In the genomic region with DNA sequence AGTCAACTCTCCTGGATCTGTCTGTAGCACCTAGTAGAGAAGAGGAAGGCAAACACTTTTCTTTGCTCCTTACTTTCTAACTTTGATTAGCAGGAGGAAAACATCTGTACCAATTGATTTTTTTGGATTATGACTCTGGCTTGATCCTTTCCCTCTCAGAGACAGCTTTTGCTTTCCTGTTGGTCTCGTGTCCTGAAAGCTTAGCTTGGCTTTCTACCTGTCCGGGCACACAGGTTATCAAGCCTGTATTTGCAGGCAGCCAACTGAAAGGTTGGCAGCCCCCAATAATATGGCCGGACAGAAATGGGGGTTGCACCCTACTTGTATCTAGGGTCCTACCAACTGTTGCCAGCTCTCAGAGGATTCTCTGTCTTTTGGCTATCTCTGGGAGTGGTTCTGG, we compare ENCODE assay signal across 20 cellular contexts.
"Had no signal": no experiment of that assay in that cellular context is flagged by ENCODE, and none has a peak within 500 bp of the region (broad histone marks: within the 10 kb centered on the region; RNA-seq: fewer than 3 reads in every experiment).

No MANE protein-coding gene starts in this region.

- H3K27me3 ChIP-seq: colonic mucosa, foreskin keratinocyte, stomach had no signal

- H3K36me3 Mint-ChIP-seq: type B pancreatic cell had no signal

- H3K27me3 Mint-ChIP-seq: type B pancreatic cell had no signal

- H3K36me3 ChIP-seq: colonic mucosa, stomach, thoracic aorta had no signal

- H3K4me1 Mint-ChIP-seq: endodermal cell, nephron had no signal

- DNase-seq: dermis blood vessel endothelial cell; effector CD4-positive, alpha-beta T cell; endodermal cell; erythroblast; foreskin keratinocyte; mammary epithelial cell; occipital lobe; psoas muscle; retina; stimulated activated CD4-positive, alpha-beta T cell treated with anti-CD3 and anti-CD28 coated beads, Interleukin-2, amount 100 ng/mL, for 24 hours; stimulated activated CD4-positive, alpha-beta T cell treated with anti-CD3 and anti-CD28 coated beads, Interleukin-4, amount 100 ng/mL, for 4 hours; stimulated activated naive CD4-positive, alpha-beta T cell; stomach; substantia nigra had no signal

- H3K4me3 Mint-ChIP-seq: endodermal cell, nephron, type B pancreatic cell had no signal

- H3K4me1 ChIP-seq: colonic mucosa, foreskin keratinocyte, psoas muscle had no signal

- H3K9me3 ChIP-seq: colonic mucosa, psoas muscle, stomach, thoracic aorta had no signal

- H3K27ac ChIP-seq: colonic mucosa, foreskin keratinocyte, psoas muscle, thoracic aorta had no signal

- H3K9me3 Mint-ChIP-seq: type B pancreatic cell had no signal

- FAIRE-seq: urothelium cell line had no signal

- H3K27ac Mint-ChIP-seq: endodermal cell, type B pancreatic cell had no signal

- ATAC-seq: foreskin keratinocyte, psoas muscle, sciatic nerve had no signal

- H3K4me3 ChIP-seq: colonic mucosa, psoas muscle, stomach, thoracic aorta had no signal
